In the genomic region with DNA sequence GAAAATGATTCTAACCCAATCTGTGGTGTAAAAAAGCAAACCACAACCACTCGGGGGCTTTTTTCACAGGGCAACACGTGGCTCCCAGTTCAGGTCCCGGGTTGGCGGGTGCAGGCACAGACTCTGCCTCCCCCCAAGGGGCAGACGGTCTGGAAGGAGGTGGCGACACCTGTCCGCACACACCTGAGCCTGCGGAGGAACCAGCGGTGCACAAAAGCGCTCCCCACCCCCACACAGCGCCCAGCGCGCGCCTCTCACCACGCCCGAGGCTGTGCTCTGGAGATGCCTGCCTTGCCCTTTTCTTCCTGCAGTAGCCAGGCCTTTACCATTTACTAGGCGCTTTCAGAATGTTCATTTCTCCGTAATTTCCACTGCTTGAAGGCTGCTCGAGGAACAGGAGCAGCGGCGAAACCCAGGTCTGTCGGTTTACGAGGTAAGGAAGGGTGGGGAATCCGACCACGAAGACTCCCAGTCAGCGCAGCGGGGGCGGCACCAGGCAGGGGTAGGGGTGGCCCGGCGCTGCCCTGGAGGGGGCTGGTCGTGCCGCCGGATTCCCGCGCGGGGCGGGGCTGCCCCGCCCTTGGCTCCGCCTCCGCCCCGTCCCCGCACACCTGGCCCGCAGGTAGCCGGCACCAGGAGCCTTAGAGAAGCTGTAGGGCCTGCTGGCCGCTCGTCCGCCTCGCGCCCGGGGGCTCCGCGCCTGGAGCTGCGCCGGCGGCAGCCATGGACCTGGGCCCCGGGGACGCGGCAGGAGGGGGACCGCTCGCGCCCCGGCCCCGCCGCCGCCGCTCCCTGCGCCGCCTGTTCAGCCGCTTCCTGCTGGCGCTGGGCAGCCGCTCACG, we compare ENCODE assay signal across 8 cellular contexts. TPM values are rescaled to one million over a fixed set of nuclear protein-coding genes. Genes with fewer than 3 reads are reported as not detected.
DNase-seq lines count a peak whose midpoint lies in the region; ATAC-seq and TF ChIP-seq lines count a peak whose summit lies in the region.

A gene with protein sequence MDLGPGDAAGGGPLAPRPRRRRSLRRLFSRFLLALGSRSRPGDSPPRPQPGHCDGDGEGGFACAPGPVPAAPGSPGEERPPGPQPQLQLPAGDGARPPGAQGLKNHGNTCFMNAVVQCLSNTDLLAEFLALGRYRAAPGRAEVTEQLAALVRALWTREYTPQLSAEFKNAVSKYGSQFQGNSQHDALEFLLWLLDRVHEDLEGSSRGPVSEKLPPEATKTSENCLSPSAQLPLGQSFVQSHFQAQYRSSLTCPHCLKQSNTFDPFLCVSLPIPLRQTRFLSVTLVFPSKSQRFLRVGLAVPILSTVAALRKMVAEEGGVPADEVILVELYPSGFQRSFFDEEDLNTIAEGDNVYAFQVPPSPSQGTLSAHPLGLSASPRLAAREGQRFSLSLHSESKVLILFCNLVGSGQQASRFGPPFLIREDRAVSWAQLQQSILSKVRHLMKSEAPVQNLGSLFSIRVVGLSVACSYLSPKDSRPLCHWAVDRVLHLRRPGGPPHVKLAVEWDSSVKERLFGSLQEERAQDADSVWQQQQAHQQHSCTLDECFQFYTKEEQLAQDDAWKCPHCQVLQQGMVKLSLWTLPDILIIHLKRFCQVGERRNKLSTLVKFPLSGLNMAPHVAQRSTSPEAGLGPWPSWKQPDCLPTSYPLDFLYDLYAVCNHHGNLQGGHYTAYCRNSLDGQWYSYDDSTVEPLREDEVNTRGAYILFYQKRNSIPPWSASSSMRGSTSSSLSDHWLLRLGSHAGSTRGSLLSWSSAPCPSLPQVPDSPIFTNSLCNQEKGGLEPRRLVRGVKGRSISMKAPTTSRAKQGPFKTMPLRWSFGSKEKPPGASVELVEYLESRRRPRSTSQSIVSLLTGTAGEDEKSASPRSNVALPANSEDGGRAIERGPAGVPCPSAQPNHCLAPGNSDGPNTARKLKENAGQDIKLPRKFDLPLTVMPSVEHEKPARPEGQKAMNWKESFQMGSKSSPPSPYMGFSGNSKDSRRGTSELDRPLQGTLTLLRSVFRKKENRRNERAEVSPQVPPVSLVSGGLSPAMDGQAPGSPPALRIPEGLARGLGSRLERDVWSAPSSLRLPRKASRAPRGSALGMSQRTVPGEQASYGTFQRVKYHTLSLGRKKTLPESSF (plus strand): TSS at position 608 of the 842 bp plus-strand sequence. CDS start 116 bp downstream, at position 724.

- H2BK20ac ChIP-seq in H9 (ENCODE audit: low read depth, low read length, poor library complexity, severe bottlenecking): no peak within 1 kb of the TSS

- H4K5ac ChIP-seq in H9 (ENCODE audit: insufficient read length, low read depth, low read length): peak within 1 kb of the TSS; percentile 44

- H2AFZ ChIP-seq in H9 (ENCODE audit: low read length): no peak within 1 kb of the TSS

- no peak within 1 kb of the TSS for H2BK5ac ChIP-seq in H9 (ENCODE audit: insufficient read length, low read length)

- no peak within 1 kb of the TSS for H4K8ac ChIP-seq in H9 (replicated peaks; ENCODE audit: insufficient read length, low read depth, low read length)

- H3K4ac ChIP-seq in H9 (ENCODE audit: low read depth, low read length): no peak within 1 kb of the TSS

- H3K27ac ChIP-seq in H9 (ENCODE audit: insufficient read length, low read depth, low read length) (peak within 1 kb of the TSS; percentile 46), RWPE1 (peak within 1 kb of the TSS; percentile 80), cingulate gyrus (ENCODE audit: low read depth, low read length) (peak within 1 kb of the TSS; percentile 32), lung (ENCODE audit: low read depth in 1 of 2, low read length in 1 of 2) (peak within 1 kb of the TSS in 1 of 2 donors; percentile 92), temporal lobe (ENCODE audit: low read depth, low read length) (peak within 1 kb of the TSS; percentile 50)

- H3K4me1 Mint-ChIP-seq in H9: peaks cover 38 to 39% of the 10 kb centered on the region in 2 experiments

- no peak within 1 kb of the TSS for H2BK15ac ChIP-seq in H9 (ENCODE audit: low read depth, low read length)

- H3K9ac ChIP-seq in H9 (ENCODE audit: extremely low read depth, insufficient read length, low read length): peak within 1 kb of the TSS; percentile 78

- ATAC-seq in lung (ENCODE audit: insufficient read depth, low FRiP score): peak; percentile 84
- no peak for ATAC-seq in HG03354 (IDR thresholded peaks at IDR 0.05; ENCODE audit: poor library complexity, severe bottlenecking, unreplicated experiment)

- peak within 1 kb of the TSS; percentile 26 for H2BK12ac ChIP-seq in H9 (ENCODE audit: insufficient read length, low read depth, low read length)

- H3K56ac ChIP-seq in H9 (ENCODE audit: insufficient read length, low read depth, low read length): no peak within 1 kb of the TSS

- no peaks in the 10 kb centered on the region for H3K79me1 ChIP-seq in H9 (ENCODE audit: insufficient read depth, low read depth, low read length, poor library complexity, severe bottlenecking)

- H3K9me3 Mint-ChIP-seq in H9: peaks cover 0 to 2% of the 10 kb centered on the region in 2 experiments; a peak in 3 of 5 replicates

- peaks cover 17% of the 10 kb centered on the region for H3K23me2 ChIP-seq in H9 (ENCODE audit: insufficient read length, low read depth, low read length, poor library complexity, severe bottlenecking)

- no peak within 1 kb of the TSS for H4K91ac ChIP-seq in H9 (ENCODE audit: insufficient read length, low read depth, low read length)

- H3K23ac ChIP-seq in H9 (ENCODE audit: insufficient read length, low read depth, low read length): no peak within 1 kb of the TSS

- peak within 1 kb of the TSS; percentile 90 to 92 for H3K4me3 Mint-ChIP-seq in H9

- H3K27me3 ChIP-seq in H9 (ENCODE audit: insufficient read depth, low read length): peaks cover 4% of the 10 kb centered on the region; the same call in 1 of the 2 replicates
- peaks cover 6% of the 10 kb centered on the region for H3K27me3 ChIP-seq in lung (ENCODE audit: control insufficient read depth, insufficient read depth)

- H3K4me2 ChIP-seq in H9 (ENCODE audit: insufficient read depth, insufficient read length, low read length): peak within 1 kb of the TSS; percentile 95

- H3K18ac ChIP-seq in H9 (ENCODE audit: insufficient read length, low read depth, low read length): peak within 1 kb of the TSS; percentile 64

- peak within 1 kb of the TSS; percentile 92 for H3K14ac ChIP-seq in H9 (ENCODE audit: insufficient read depth, low read length)

- H3K36me3 ChIP-seq in lung (ENCODE audit: control insufficient read depth in 2 of 2, insufficient read depth in 2 of 2, low read length in 2 of 2): no peaks in the 10 kb centered on the region

- H2BK120ac ChIP-seq in H9 (ENCODE audit: low read depth, low read length, poor library complexity, severe bottlenecking): no peak within 1 kb of the TSS

- POLR2A ChIA-PET in RWPE1 (lab: Yijun Ruan, JAX; ENCODE audit: low non-redundant PET): interaction anchor here (0.6 kb wide), 1 partner anchor 10 kb away, joined by 10 read pairs; no protein-coding TSS in a partner anchor

- H3K27me3 Mint-ChIP-seq in H9 (ENCODE audit: low read depth): peaks cover 14% of the 10 kb centered on the region

- H3K36me3 Mint-ChIP-seq in H9 (ENCODE audit: insufficient read depth in 1 of 3, low read depth in 3 of 3): no peaks in the 10 kb centered on the region

- H3K4me1 ChIP-seq in H9 (ENCODE audit: insufficient read depth, low read length) (peaks cover 3% of the 10 kb centered on the region; the same call in 1 of the 2 replicates), lung (ENCODE audit: control insufficient read depth in 2 of 2, insufficient read depth in 2 of 2, low read length in 2 of 2) (peaks cover 0 to 8% of the 10 kb centered on the region in 2 donors)

- no peaks in the 10 kb centered on the region for H4K20me1 ChIP-seq in H9 (ENCODE audit: control insufficient read depth, insufficient read depth, insufficient read length)

- H3T11ph ChIP-seq in H9 (ENCODE audit: low read length): no peak within 1 kb of the TSS

- no CpG with 5 or more reads among the region's 72 CpGs for WGBS in H9 (ENCODE audit: extremely low coverage, insufficient read length, low lambda C conversion rate)
- 0 to 1% methylated on average over 34 to 72 of the region's 72 CpGs for WGBS in lung, 2 donors

- peak within 1 kb of the TSS; percentile 45 for H3K4me3 ChIP-seq in lung

- H3K9me3 ChIP-seq in H9 (ENCODE audit: control insufficient read depth, low read depth, low read length): no peaks in the 10 kb centered on the region
- peaks cover 0 to 2% of the 10 kb centered on the region in 2 donors for H3K9me3 ChIP-seq in lung (ENCODE audit: control insufficient read depth in 2 of 2, insufficient read depth in 1 of 2, low read length in 1 of 2)

- TF ChIP-seq CTCF in H9 (conservative IDR thresholded peaks at IDR 0.05): no peak
- 0 out of 2 replicates have a peak, but pooled peaks have one; percentile 6 for TF ChIP-seq CTCF in RWPE1 (conservative IDR thresholded peaks at IDR 0.05; ENCODE audit: low read depth)
- TF ChIP-seq CTCF in lung (IDR thresholded peaks at IDR 0.05; ENCODE audit: control extremely low read depth, extremely low read depth): no peak

- DNase-seq in CMK (ENCODE audit: low read depth): peak; percentile 18
- DNase-seq in H9: peak; percentile 90
- peak; percentile 84 for DNase-seq in RWPE1 (ENCODE audit: low spot score)
- DNase-seq in lung (ENCODE audit: low spot score): peak; percentile 54
- DNase-seq in GOT3 (lab: John Stamatoyannopoulos, UW): no peak

- H2AK5ac ChIP-seq in H9 (ENCODE audit: insufficient read length, low read length): no peak within 1 kb of the TSS

- H3K27ac Mint-ChIP-seq in H9: peak within 1 kb of the TSS; percentile 94 to 97 (median 97)

- CTCF ChIA-PET in RWPE1 (lab: Yijun Ruan, JAX): interaction anchor here (0.9 to 1.5 kb wide), 2 partner anchors 23 to 81 kb away, joined by 4 to 5 read pairs; no protein-coding TSS in a partner anchor

- no peaks in the 10 kb centered on the region for H3K79me2 ChIP-seq in H9 (ENCODE audit: insufficient read depth, low read length)

RNA-seq across cellular contexts. Expression of the gene that starts here (rescaled TPM):
- total RNA-seq in H9 (2021) (5.2 and 5.5 TPM in 2 replicates), lung (1 to 10 TPM; 5.3 to 9.8 TPM), temporal lobe (7.1 TPM)
- 1 to 10 TPM; 2.9 to 3.3 TPM for polyA plus RNA-seq in lung
